18 cellular contexts compared by ENCODE assay signal in the genomic region with DNA sequence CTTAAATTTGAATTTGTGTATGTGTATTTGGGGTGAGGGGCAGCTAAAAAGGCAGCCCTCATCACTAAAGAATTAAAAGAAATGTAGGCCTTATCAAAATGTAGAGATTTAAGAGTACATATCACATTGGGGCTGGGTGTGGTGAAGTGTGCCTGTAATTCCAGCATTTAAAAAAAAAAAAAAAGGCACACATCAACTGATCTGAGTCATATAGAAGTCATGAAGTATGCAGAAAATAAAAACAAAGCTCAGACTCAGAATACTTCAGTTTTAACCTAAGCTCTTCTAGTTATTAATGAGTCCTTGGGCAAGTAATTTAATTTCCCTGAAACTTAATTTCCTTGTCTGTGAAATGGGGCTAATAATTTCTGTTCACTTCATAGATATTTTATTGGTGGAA. TPM values are rescaled to one million over a fixed set of nuclear protein-coding genes. Genes with fewer than 3 reads are reported as not detected.
A peak's percentile ranks its signal among the peaks of the same experiment; 100 is the strongest.
DNase-seq lines count a peak whose midpoint lies in the region; ATAC-seq, FAIRE-seq and TF ChIP-seq lines count a peak whose summit lies in the region.
"Had no signal": no experiment of that assay in that cellular context is flagged by ENCODE, and none has a peak within 500 bp of the region (broad histone marks: within the 10 kb centered on the region; RNA-seq: fewer than 3 reads in every experiment).

No MANE protein-coding gene starts in this region.

- H3K27me3 ChIP-seq in mammary epithelial cell (ENCODE audit: insufficient read depth, low read length), result no peaks in the 10 kb centered on the region
- H3K27me3 ChIP-seq in keratinocyte (ENCODE audit: control insufficient read depth, extremely low read depth, insufficient read depth, low read length), result no peaks in the 10 kb centered on the region
- H3K27me3 ChIP-seq: dorsolateral prefrontal cortex, ovary, Peyer's patch had no signal

- no TSS peak for BruUV-seq in mammary epithelial cell (replicated peaks; lab: Mats Ljungman, UMichigan)

- no peaks in the 10 kb centered on the region for H3K9me3 ChIP-seq in mammary epithelial cell (replicated peaks; ENCODE audit: insufficient read depth, low read length)
- no peaks in the 10 kb centered on the region for H3K9me3 ChIP-seq in keratinocyte (ENCODE audit: control insufficient read depth, low read depth, low read length)
- H3K9me3 ChIP-seq: ovary, Peyer's patch had no signal

- no peaks in the 10 kb centered on the region for H3K79me2 ChIP-seq in mammary epithelial cell (ENCODE audit: insufficient read depth, low read length)
- H3K79me2 ChIP-seq in keratinocyte (ENCODE audit: control insufficient read depth, insufficient read depth, low read length), result no peaks in the 10 kb centered on the region

- peak; percentile 48 for DNase-seq in AG20443 (ENCODE audit: low spot score)
- DNase-seq in LHCN-M2 (ENCODE audit: low read depth), result peak; percentile 61
- peak; percentile 50 for DNase-seq in mammary epithelial cell
- peak; percentile 15 for DNase-seq in keratinocyte (ENCODE audit: low read depth, low spot score)
- DNase-seq in GM12891 (ENCODE audit: insufficient read length, low spot score), result no peak
- DNase-seq in activated CD4-positive, alpha-beta T cell treated with anti-CD3 and anti-CD28 coated beads for 1 hour, result no peak
- DNase-seq: amniotic stem cell, DMS53, dorsolateral prefrontal cortex, immature natural killer cell, NCI-H1930, NCI-H526, ovary, Peyer's patch, T-helper 17 cell had no signal

- H3K4me3 ChIP-seq in mammary epithelial cell (replicated peaks in 1 of 3; ENCODE audit: insufficient read depth in 1 of 3, low read depth in 2 of 3, low read length in 3 of 3) (no peak overlapping the region), keratinocyte (ENCODE audit: control insufficient read depth in 2 of 3, extremely low read depth in 1 of 3, insufficient read depth in 2 of 3, low read depth in 1 of 3, low read length in 3 of 3) (no peak overlapping the region)
- H3K4me3 ChIP-seq: dorsolateral prefrontal cortex, ovary, Peyer's patch had no signal

- H4K20me1 ChIP-seq in mammary epithelial cell (ENCODE audit: insufficient read depth, low read length), result no peaks in the 10 kb centered on the region
- H4K20me1 ChIP-seq in keratinocyte (ENCODE audit: control insufficient read depth, extremely low read depth, insufficient read depth, low read length), result no peaks in the 10 kb centered on the region

- ATAC-seq in HG02642 (IDR thresholded peaks at IDR 0.05; ENCODE audit: poor library complexity, unreplicated experiment) (no peak), HG02840 (IDR thresholded peaks at IDR 0.05; ENCODE audit: low FRiP score, unreplicated experiment) (no peak)
- ATAC-seq: T-helper 17 cell had no signal

- dilution Hi-C loops in mammary epithelial cell (cut with HindIII; ENCODE audit: low sequenced_read_pairs), result no loop called here
- dilution Hi-C loops in keratinocyte (cut with MboI; ENCODE audit: extremely low pct_ligation_motif_present, low sequenced_read_pairs), result no loop called here

- in situ Hi-C loops in mammary epithelial cell (cut with MboI; ENCODE audit: low sequenced_read_pairs in 2 of 2), result no loop called here

- FAIRE-seq in keratinocyte (lab: Jason Lieb, UNC) (no peak), GM12891 (lab: Jason Lieb, UNC) (no peak)

- no peaks in the 10 kb centered on the region for H3K9me1 ChIP-seq in keratinocyte (ENCODE audit: control insufficient read depth, extremely low read depth, insufficient read depth, low read length)

- H3K9ac ChIP-seq in mammary epithelial cell (ENCODE audit: insufficient read depth, low read length), result no peak overlapping the region
- no peak overlapping the region for H3K9ac ChIP-seq in keratinocyte (ENCODE audit: control insufficient read depth, extremely low read depth, insufficient read depth, low read length)

- peak overlapping the region; percentile 43 for H3K4me2 ChIP-seq in mammary epithelial cell (ENCODE audit: insufficient read depth, low read depth, low read length)
- peak overlapping the region; percentile 17 for H3K4me2 ChIP-seq in keratinocyte (ENCODE audit: control insufficient read depth, extremely low read depth, insufficient read depth, low read depth, low read length)

- no peak for TF ChIP-seq CTCF in mammary epithelial cell (conservative IDR thresholded peaks at IDR 0.05 in 1 of 2, IDR thresholded peaks at IDR 0.05 in 1 of 2; ENCODE audit: extremely low read depth in 1 of 2, insufficient read depth in 1 of 2, low read depth in 1 of 2, low read length in 2 of 2)
- TF ChIP-seq CTCF in keratinocyte (optimal IDR thresholded peaks at IDR 0.05 in 1 of 3, IDR thresholded peaks at IDR 0.05 in 1 of 3, conservative IDR thresholded peaks at IDR 0.05 in 1 of 3; ENCODE audit: extremely low read depth in 1 of 3, insufficient read depth in 2 of 3, low read length in 3 of 3), result no peak

- no peak for TF ChIP-seq POLR2A in GM12891 (IDR thresholded peaks at IDR 0.05; ENCODE audit: low read depth, low read length)

- H3K27ac ChIP-seq in mammary epithelial cell (ENCODE audit: insufficient read depth, low read depth, low read length) (peak overlapping the region; percentile 37), keratinocyte (ENCODE audit: control insufficient read depth, insufficient read depth, low read length) (peak overlapping the region; percentile 68)
- H3K27ac ChIP-seq: HL-60, ovary had no signal

- peaks cover 34% of the 10 kb centered on the region for H3K4me1 ChIP-seq in mammary epithelial cell (ENCODE audit: insufficient read depth, low read length)
- H3K4me1 ChIP-seq in keratinocyte (ENCODE audit: control insufficient read depth, extremely low read depth, insufficient read depth, low read length), result peaks cover 35% of the 10 kb centered on the region
- H3K4me1 ChIP-seq: Peyer's patch had no signal

- H3K36me3 ChIP-seq in mammary epithelial cell (ENCODE audit: insufficient read depth, low read length) (no peaks in the 10 kb centered on the region), keratinocyte (ENCODE audit: control insufficient read depth in 2 of 2, extremely low read depth in 1 of 2, insufficient read depth in 2 of 2, low read length in 2 of 2) (peaks cover 4% of the 10 kb centered on the region in 2 experiments)
- H3K36me3 ChIP-seq: ovary had no signal

- intact Hi-C loops in mammary epithelial cell (cut with micrococcal nuclease), result no loop called here

- H2AFZ ChIP-seq in mammary epithelial cell (ENCODE audit: low read depth, low read length), result no peak overlapping the region
- H2AFZ ChIP-seq in keratinocyte (ENCODE audit: control insufficient read depth, low read length), result no peak overlapping the region

- CTCF ChIA-PET in mammary epithelial cell (lab: Charles Lee; ENCODE audit: low non-redundant PET), result interaction anchor here (0.5 to 0.7 kb wide), 4 partner anchors 15 to 268 kb away, joined by 3 to 15 read pairs (median 6); no protein-coding TSS in a partner anchor

TF ChIP-seq in GM12891, 5 proteins besides CTCF, POLR2A, EP300 and RAD21:
- TF ChIP-seq TAF1 (IDR thresholded peaks at IDR 0.05; ENCODE audit: low read depth, low read length) (no peak), POLR2AphosphoS5 (IDR thresholded peaks at IDR 0.05; ENCODE audit: low read depth, low read length) (no peak), PAX5 (IDR thresholded peaks at IDR 0.05; ENCODE audit: insufficient read depth, low read length, severe bottlenecking) (no peak), SPI1 (IDR thresholded peaks at IDR 0.05; ENCODE audit: low read depth, low read length) (no peak), POU2F2 (IDR thresholded peaks at IDR 0.05; ENCODE audit: low read depth, low read length) (no peak)

RNA-seq across cellular contexts. Expression of a gene that starts 31.6 kb away (rescaled TPM):
- total RNA-seq in LHCN-M2 (2014; rRNA removed), result 7.1 and 9.3 TPM in 2 replicates
- 5.6 TPM for polyA plus RNA-seq in LHCN-M2 (2012)
- total RNA-seq in mammary epithelial cell, result 10 to 100 TPM; 10.2 to 15.7 TPM
- polyA plus RNA-seq in mammary epithelial cell, result 6.1 TPM
- polyA minus RNA-seq in mammary epithelial cell, result 7.6 TPM
- polyA plus RNA-seq in keratinocyte, result 2.9 to 4.0 TPM (median 4.0 TPM) in 3 replicates
- polyA plus RNA-seq in keratinocyte (2011; ENCODE audit: low read depth), result 3.3 TPM
- polyA plus RNA-seq in keratinocyte (2011; cell fraction: cytosol; rRNA removed), result 2.8 and 3.2 TPM in 2 replicates
- 7.8 and 8.2 TPM in 2 replicates for polyA plus RNA-seq in keratinocyte (2011; cell fraction: nucleus; rRNA removed)
- polyA plus RNA-seq in keratinocyte (2012; ENCODE audit: low replicate concordance), result 3.7 and 5.3 TPM in 2 replicates
- polyA minus RNA-seq in keratinocyte, result 4.2 to 9.2 TPM (median 8.2 TPM) in 3 replicates
- 2.3 TPM for polyA minus RNA-seq in keratinocyte (2011; cell fraction: cytosol; rRNA and poly(A)+ RNA removed)
- 5.6 and 6.7 TPM in 2 replicates for polyA minus RNA-seq in keratinocyte (2011; cell fraction: nucleus; rRNA and poly(A)+ RNA removed)
- polyA plus RNA-seq in GM12891 (2012; ENCODE audit: low read depth, missing spikeins), result 4.3 TPM

RNA-seq across cellular contexts. Expression of a gene that starts 42.4 kb away (rescaled TPM):
- 32.6 and 36.6 TPM in 2 replicates for total RNA-seq in LHCN-M2 (2014; rRNA removed)
- polyA plus RNA-seq in LHCN-M2 (2012), result 19.7 TPM
- 10 to 100 TPM; 38.9 to 41.8 TPM for total RNA-seq in mammary epithelial cell
- polyA plus RNA-seq in mammary epithelial cell, result 39.5 TPM
- polyA minus RNA-seq in mammary epithelial cell, result 37.2 TPM
- 40.4 to 51.0 TPM (median 47.6 TPM) in 3 replicates for polyA plus RNA-seq in keratinocyte
- polyA plus RNA-seq in keratinocyte (2011; ENCODE audit: low read depth), result 6.6 TPM
- 29.2 and 49.2 TPM in 2 replicates for polyA plus RNA-seq in keratinocyte (2011; cell fraction: cytosol; rRNA removed)
- polyA plus RNA-seq in keratinocyte (2011; cell fraction: nucleus; rRNA removed), result 50.7 and 57.9 TPM in 2 replicates
- 24.7 and 26.4 TPM in 2 replicates for polyA plus RNA-seq in keratinocyte (2012; ENCODE audit: low replicate concordance)
- polyA minus RNA-seq in keratinocyte, result 24.0 to 54.3 TPM (median 43.4 TPM) in 3 replicates
- polyA minus RNA-seq in keratinocyte (2011; cell fraction: cytosol; rRNA and poly(A)+ RNA removed), result 43.9 TPM
- polyA minus RNA-seq in keratinocyte (2011; cell fraction: nucleus; rRNA and poly(A)+ RNA removed), result 29.5 and 45.3 TPM in 2 replicates
- 25.7 TPM for polyA plus RNA-seq in GM12891 (2012; ENCODE audit: low read depth, missing spikeins)

Comparison
In these comparisons a context has a peak if more than half of its experiments do, and no peak if none do; other contexts are left out.
1. DNase-seq: peak in AG20443 (single experiment), LHCN-M2 (single experiment), mammary epithelial cell (single experiment) and keratinocyte (single experiment); none in GM12891 (single experiment) and activated CD4-positive, alpha-beta T cell treated with anti-CD3 and anti-CD28 coated beads for 1 hour (single experiment).